Comparison of ENCODE assay signal across 1 cellular context in the genomic region with DNA sequence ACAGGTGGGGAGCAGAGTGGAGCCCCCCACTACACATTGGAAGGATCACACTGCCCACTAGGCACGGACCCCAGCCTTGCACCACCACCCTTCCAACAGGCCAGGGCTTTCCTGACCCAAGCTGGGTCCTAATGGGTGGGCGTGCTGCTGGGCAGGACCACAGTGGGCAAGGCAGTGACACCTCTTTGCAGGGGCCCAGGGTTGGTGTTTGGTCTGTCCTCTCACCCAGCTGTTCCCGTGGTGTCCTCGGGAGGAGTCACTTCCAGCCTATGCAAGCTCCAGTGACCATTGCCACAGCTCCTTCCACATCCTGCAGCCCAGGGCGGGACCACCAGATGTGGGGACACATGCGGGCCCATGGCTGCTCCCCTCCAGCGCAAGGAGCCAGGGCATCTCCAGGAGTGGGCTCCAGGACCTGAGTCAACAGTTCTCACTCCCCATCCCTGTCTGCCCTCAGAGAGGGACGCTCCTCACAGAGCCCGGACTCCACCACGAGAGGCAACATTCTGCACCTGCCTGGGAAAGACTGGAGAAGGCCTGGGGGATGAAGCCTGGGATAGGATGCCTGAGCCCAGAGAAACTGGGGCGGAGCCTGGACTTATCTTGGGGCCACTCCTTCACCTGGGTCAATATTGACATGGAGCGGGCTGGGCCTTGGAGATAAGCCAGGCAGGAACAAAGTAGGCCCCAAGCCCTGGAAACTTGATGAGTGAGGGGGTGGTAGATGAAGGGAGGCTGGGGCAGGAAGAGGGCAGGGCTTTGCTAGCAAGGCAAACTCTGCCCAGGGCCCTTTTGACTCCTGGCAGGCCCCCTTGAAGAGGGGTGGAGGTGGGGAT.
TF ChIP-seq lines count a peak whose summit lies in the region.

No MANE protein-coding gene starts in this region.

TF ChIP-seq in HepG2, 621 proteins besides CTCF, POLR2A, EP300 and RAD21 (continued from another document and continues in another):
- 0 out of 2 replicates have a peak, but pooled peaks have one; percentile 5 for TF ChIP-seq CENPT (CRISPR knock-in tag; IDR thresholded peaks at IDR 0.05; ENCODE audit: low read depth)
- TF ChIP-seq ZNF552 (CRISPR knock-in tag; IDR thresholded peaks at IDR 0.05; ENCODE audit: borderline replicate concordance) = peak; percentile 89; the same call in 1 of the 2 replicates
- 0 out of 2 replicates have a peak, but pooled peaks have one; percentile 45 for TF ChIP-seq KAT8 (CRISPR knock-in tag; IDR thresholded peaks at IDR 0.05)
- no peak for TF ChIP-seq TAF1 (CRISPR knock-in tag; IDR thresholded peaks at IDR 0.05)
- TF ChIP-seq AKAP8 (CRISPR knock-in tag; IDR thresholded peaks at IDR 0.05) = peak; percentile 76; the same call in 1 of the 2 replicates
- peak; percentile 7; the same call in 1 of the 2 replicates for TF ChIP-seq ZBTB7A (CRISPR knock-in tag; IDR thresholded peaks at IDR 0.05)
- TF ChIP-seq, protein P1, sequence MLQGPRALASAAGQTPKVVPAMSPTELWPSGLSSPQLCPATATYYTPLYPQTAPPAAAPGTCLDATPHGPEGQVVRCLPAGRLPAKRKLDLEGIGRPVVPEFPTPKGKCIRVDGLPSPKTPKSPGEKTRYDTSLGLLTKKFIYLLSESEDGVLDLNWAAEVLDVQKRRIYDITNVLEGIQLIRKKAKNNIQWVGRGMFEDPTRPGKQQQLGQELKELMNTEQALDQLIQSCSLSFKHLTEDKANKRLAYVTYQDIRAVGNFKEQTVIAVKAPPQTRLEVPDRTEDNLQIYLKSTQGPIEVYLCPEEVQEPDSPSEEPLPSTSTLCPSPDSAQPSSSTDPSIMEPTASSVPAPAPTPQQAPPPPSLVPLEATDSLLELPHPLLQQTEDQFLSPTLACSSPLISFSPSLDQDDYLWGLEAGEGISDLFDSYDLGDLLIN (CRISPR knock-in tag; IDR thresholded peaks at IDR 0.05; ENCODE audit: borderline replicate concordance) = no peak
- TF ChIP-seq CCAR2 (optimal IDR thresholded peaks at IDR 0.05; ENCODE audit: low read depth, low read length) = no peak
- no peak for TF ChIP-seq GATAD1 (CRISPR knock-in tag; IDR thresholded peaks at IDR 0.05)
- TF ChIP-seq, protein P2, sequence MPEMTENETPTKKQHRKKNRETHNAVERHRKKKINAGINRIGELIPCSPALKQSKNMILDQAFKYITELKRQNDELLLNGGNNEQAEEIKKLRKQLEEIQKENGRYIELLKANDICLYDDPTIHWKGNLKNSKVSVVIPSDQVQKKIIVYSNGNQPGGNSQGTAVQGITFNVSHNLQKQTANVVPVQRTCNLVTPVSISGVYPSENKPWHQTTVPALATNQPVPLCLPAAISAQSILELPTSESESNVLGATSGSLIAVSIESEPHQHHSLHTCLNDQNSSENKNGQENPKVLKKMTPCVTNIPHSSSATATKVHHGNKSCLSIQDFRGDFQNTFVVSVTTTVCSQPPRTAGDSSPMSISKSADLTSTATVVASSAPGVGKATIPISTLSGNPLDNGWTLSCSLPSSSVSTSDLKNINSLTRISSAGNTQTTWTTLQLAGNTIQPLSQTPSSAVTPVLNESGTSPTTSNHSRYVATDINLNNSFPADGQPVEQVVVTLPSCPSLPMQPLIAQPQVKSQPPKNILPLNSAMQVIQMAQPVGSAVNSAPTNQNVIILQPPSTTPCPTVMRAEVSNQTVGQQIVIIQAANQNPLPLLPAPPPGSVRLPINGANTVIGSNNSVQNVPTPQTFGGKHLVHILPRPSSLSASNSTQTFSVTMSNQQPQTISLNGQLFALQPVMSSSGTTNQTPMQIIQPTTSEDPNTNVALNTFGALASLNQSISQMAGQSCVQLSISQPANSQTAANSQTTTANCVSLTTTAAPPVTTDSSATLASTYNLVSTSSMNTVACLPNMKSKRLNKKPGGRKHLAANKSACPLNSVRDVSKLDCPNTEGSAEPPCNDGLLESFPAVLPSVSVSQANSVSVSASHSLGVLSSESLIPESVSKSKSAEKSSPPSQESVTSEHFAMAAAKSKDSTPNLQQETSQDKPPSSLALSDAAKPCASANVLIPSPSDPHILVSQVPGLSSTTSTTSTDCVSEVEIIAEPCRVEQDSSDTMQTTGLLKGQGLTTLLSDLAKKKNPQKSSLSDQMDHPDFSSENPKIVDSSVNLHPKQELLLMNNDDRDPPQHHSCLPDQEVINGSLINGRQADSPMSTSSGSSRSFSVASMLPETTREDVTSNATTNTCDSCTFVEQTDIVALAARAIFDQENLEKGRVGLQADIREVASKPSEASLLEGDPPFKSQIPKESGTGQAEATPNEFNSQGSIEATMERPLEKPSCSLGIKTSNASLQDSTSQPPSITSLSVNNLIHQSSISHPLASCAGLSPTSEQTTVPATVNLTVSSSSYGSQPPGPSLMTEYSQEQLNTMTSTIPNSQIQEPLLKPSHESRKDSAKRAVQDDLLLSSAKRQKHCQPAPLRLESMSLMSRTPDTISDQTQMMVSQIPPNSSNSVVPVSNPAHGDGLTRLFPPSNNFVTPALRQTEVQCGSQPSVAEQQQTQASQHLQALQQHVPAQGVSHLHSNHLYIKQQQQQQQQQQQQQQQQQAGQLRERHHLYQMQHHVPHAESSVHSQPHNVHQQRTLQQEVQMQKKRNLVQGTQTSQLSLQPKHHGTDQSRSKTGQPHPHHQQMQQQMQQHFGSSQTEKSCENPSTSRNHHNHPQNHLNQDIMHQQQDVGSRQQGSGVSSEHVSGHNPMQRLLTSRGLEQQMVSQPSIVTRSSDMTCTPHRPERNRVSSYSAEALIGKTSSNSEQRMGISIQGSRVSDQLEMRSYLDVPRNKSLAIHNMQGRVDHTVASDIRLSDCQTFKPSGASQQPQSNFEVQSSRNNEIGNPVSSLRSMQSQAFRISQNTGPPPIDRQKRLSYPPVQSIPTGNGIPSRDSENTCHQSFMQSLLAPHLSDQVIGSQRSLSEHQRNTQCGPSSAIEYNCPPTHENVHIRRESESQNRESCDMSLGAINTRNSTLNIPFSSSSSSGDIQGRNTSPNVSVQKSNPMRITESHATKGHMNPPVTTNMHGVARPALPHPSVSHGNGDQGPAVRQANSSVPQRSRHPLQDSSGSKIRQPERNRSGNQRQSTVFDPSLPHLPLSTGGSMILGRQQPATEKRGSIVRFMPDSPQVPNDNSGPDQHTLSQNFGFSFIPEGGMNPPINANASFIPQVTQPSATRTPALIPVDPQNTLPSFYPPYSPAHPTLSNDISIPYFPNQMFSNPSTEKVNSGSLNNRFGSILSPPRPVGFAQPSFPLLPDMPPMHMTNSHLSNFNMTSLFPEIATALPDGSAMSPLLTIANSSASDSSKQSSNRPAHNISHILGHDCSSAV (CRISPR knock-in tag; IDR thresholded peaks at IDR 0.05; ENCODE audit: borderline replicate concordance) = no peak
- TF ChIP-seq YY1 (IDR thresholded peaks at IDR 0.05; ENCODE audit: insufficient read depth, insufficient replicate concordance, low read depth, low read length) = peak; percentile 7
- TF ChIP-seq ZNF83 (CRISPR knock-in tag; IDR thresholded peaks at IDR 0.05; ENCODE audit: borderline replicate concordance) = no peak
- peak; percentile 36; the same call in 1 of the 2 replicates for TF ChIP-seq HOXA3 (CRISPR knock-in tag; IDR thresholded peaks at IDR 0.05)
- TF ChIP-seq GZF1 (CRISPR knock-in tag; IDR thresholded peaks at IDR 0.05) = no peak
- TF ChIP-seq NFYC (CRISPR knock-in tag; IDR thresholded peaks at IDR 0.05) = no peak
- TF ChIP-seq ZFP36L2 (CRISPR knock-in tag; IDR thresholded peaks at IDR 0.05) = no peak
- no peak for TF ChIP-seq TEF (CRISPR knock-in tag; IDR thresholded peaks at IDR 0.05)
- no peak for TF ChIP-seq ZNF326 (CRISPR knock-in tag; IDR thresholded peaks at IDR 0.05; ENCODE audit: borderline replicate concordance)
- no peak for TF ChIP-seq DNMT1 (CRISPR knock-in tag; IDR thresholded peaks at IDR 0.05)
- TF ChIP-seq ZNF367 (CRISPR knock-in tag; IDR thresholded peaks at IDR 0.05; ENCODE audit: borderline replicate concordance) = no peak
- TF ChIP-seq PATZ1 (CRISPR knock-in tag; IDR thresholded peaks at IDR 0.05) = peak; percentile 90
- TF ChIP-seq NR2F1 (CRISPR knock-in tag; IDR thresholded peaks at IDR 0.05) = no peak
- TF ChIP-seq, protein P3, sequence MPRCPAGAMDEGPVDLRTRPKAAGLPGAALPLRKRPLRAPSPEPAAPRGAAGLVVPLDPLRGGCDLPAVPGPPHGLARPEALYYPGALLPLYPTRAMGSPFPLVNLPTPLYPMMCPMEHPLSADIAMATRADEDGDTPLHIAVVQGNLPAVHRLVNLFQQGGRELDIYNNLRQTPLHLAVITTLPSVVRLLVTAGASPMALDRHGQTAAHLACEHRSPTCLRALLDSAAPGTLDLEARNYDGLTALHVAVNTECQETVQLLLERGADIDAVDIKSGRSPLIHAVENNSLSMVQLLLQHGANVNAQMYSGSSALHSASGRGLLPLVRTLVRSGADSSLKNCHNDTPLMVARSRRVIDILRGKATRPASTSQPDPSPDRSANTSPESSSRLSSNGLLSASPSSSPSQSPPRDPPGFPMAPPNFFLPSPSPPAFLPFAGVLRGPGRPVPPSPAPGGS (CRISPR knock-in tag; IDR thresholded peaks at IDR 0.05) = no peak
- no peak for TF ChIP-seq AKNA (CRISPR knock-in tag; IDR thresholded peaks at IDR 0.05; ENCODE audit: borderline replicate concordance)
- TF ChIP-seq ZFP36 (IDR thresholded peaks at IDR 0.05; ENCODE audit: borderline replicate concordance, low read depth, low read length, partially characterized antibody) = no peak
- no peak for TF ChIP-seq ZNF501 (CRISPR knock-in tag; IDR thresholded peaks at IDR 0.05)
- TF ChIP-seq ZNF878 (CRISPR knock-in tag; IDR thresholded peaks at IDR 0.05) = no peak
- no peak for TF ChIP-seq KDM6A (CRISPR knock-in tag; IDR thresholded peaks at IDR 0.05; ENCODE audit: low read depth)
- no peak for TF ChIP-seq ONECUT2 (CRISPR knock-in tag; IDR thresholded peaks at IDR 0.05)
- TF ChIP-seq, protein P4, sequence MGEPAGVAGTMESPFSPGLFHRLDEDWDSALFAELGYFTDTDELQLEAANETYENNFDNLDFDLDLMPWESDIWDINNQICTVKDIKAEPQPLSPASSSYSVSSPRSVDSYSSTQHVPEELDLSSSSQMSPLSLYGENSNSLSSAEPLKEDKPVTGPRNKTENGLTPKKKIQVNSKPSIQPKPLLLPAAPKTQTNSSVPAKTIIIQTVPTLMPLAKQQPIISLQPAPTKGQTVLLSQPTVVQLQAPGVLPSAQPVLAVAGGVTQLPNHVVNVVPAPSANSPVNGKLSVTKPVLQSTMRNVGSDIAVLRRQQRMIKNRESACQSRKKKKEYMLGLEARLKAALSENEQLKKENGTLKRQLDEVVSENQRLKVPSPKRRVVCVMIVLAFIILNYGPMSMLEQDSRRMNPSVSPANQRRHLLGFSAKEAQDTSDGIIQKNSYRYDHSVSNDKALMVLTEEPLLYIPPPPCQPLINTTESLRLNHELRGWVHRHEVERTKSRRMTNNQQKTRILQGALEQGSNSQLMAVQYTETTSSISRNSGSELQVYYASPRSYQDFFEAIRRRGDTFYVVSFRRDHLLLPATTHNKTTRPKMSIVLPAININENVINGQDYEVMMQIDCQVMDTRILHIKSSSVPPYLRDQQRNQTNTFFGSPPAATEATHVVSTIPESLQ (CRISPR knock-in tag; conservative IDR thresholded peaks at IDR 0.05) = no peak
- no peak for TF ChIP-seq TBX3 (IDR thresholded peaks at IDR 0.05; ENCODE audit: borderline replicate concordance)
- TF ChIP-seq ESRRA (CRISPR knock-in tag; IDR thresholded peaks at IDR 0.05; ENCODE audit: low read depth) = no peak
- TF ChIP-seq ATF7 (IDR thresholded peaks at IDR 0.05) = no peak
- no peak for TF ChIP-seq ATF7 (CRISPR knock-in tag; IDR thresholded peaks at IDR 0.05)
- TF ChIP-seq ATF7-NPFF (CRISPR knock-in tag; IDR thresholded peaks at IDR 0.05; ENCODE audit: low read depth) = no peak
- 0 out of 2 replicates have a peak, but pooled peaks have one; percentile 3 for TF ChIP-seq NFE2 (CRISPR knock-in tag; IDR thresholded peaks at IDR 0.05)
- peak; percentile 69 for TF ChIP-seq GATAD2A (CRISPR knock-in tag; IDR thresholded peaks at IDR 0.05)
- 0 out of 2 replicates have a peak, but pooled peaks have one; percentile 31 for TF ChIP-seq NKX3-1 (CRISPR knock-in tag; IDR thresholded peaks at IDR 0.05)
